In the genomic region with DNA sequence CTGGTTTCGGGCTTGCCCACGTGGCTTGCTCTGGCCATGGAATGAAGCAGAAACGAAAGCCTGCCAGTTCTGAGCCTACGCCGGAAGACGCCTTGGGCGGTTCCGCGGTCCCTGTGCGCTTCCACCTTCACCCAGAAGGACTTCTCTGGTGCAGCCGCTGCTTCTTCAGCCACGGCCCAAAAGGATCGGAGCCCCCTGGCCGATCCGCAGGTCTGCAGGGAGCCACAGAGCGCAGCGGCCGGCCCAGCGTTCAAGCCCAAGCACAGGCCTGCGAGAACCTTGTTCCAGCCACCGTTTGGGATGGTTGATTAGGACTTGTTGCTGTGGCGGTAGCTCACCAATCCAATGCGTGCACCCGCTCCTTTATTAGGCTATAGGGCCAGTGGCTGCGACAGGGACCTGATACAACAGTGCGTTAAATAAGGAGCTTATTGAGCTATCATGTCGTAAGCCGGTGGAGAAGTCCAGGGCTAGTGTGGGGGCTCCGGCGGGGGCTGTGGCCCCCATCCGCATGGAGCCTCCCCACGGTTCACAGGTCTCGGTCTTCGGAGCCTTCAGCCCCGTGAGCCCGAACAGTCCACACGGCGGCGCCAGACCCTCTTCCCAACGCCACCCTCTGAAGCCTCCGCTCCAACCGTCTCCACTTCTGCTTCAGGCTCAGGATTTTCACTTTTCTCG, we compare ENCODE assay signal across 8 cellular contexts. TPM values are rescaled to one million over a fixed set of nuclear protein-coding genes. Genes with fewer than 3 reads are reported as not detected.
A peak's percentile ranks its signal among the peaks of the same experiment; 100 is the strongest.
DNase-seq lines count a peak whose midpoint lies in the region; ATAC-seq and TF ChIP-seq lines count a peak whose summit lies in the region.

No MANE protein-coding gene starts in this region.

- CTCF ChIA-PET in CD8-positive, alpha-beta T cell (lab: Charles Lee) = interaction anchor here (0.9 to 12.6 kb wide), 7 partner anchors 9 to 124 kb away, joined by 3 to 92 read pairs (median 3); a partner anchor contains a TSS

- peak overlapping the region; percentile 82 for H3K4me3 Mint-ChIP-seq in CD8-positive, alpha-beta T cell
- peak overlapping the region; percentile 52 for H3K4me3 Mint-ChIP-seq in activated T-helper 1 cell treated with anti-CD3 and anti-CD28 coated beads, Interleukin-12 subunit alpha, Interleukin-12 subunit beta, Interleukin-2, Interleukin-4 antibody, amounts not matched to agents 30 ng/mL and 10 ng/mL and 1 ng/mL, durations not matched to agents 14 hours and 24 hours and 36 hours

- H3K4me1 Mint-ChIP-seq in CD8-positive, alpha-beta T cell (ENCODE audit: low read depth) = peaks cover 10% of the 10 kb centered on the region
- H3K4me1 Mint-ChIP-seq in activated T-helper 1 cell treated with anti-CD3 and anti-CD28 coated beads, Interleukin-12 subunit alpha, Interleukin-12 subunit beta, Interleukin-2, Interleukin-4 antibody, amounts not matched to agents 30 ng/mL and 10 ng/mL and 1 ng/mL, durations not matched to agents 14 hours and 24 hours and 36 hours (ENCODE audit: low read depth) = peaks cover 11% of the 10 kb centered on the region

- H3K4me1 ChIP-seq in CD8-positive, alpha-beta T cell (ENCODE audit: insufficient read depth, low read length) = peaks cover 10% of the 10 kb centered on the region
- no peaks in the 10 kb centered on the region for H3K4me1 ChIP-seq in cardiac muscle cell (ENCODE audit: low read depth)
- peaks cover 0 to 10% (median 8%) of the 10 kb centered on the region in 4 donors for H3K4me1 ChIP-seq in sigmoid colon

- H3K36me3 Mint-ChIP-seq in CD8-positive, alpha-beta T cell = no peaks in the 10 kb centered on the region
- H3K36me3 Mint-ChIP-seq in activated T-helper 1 cell treated with anti-CD3 and anti-CD28 coated beads, Interleukin-12 subunit alpha, Interleukin-12 subunit beta, Interleukin-2, Interleukin-4 antibody, amounts not matched to agents 30 ng/mL and 10 ng/mL and 1 ng/mL, durations not matched to agents 14 hours and 24 hours and 36 hours (ENCODE audit: low read depth) = no peaks in the 10 kb centered on the region

- H3K27ac ChIP-seq in CD8-positive, alpha-beta T cell (ENCODE audit: low read depth, low read length) = no peak overlapping the region
- H3K27ac ChIP-seq in cardiac muscle cell = no peak overlapping the region
- no peak overlapping the region for H3K27ac ChIP-seq in sigmoid colon

- H3K27me3 Mint-ChIP-seq in CD8-positive, alpha-beta T cell (ENCODE audit: low read depth) = no peaks in the 10 kb centered on the region
- H3K27me3 Mint-ChIP-seq in activated T-helper 1 cell treated with anti-CD3 and anti-CD28 coated beads, Interleukin-12 subunit alpha, Interleukin-12 subunit beta, Interleukin-2, Interleukin-4 antibody, amounts not matched to agents 30 ng/mL and 10 ng/mL and 1 ng/mL, durations not matched to agents 14 hours and 24 hours and 36 hours (ENCODE audit: insufficient read depth) = peaks cover 2% of the 10 kb centered on the region

- 13 to 17% methylated on average over 43 of the region's 43 CpGs for WGBS in sigmoid colon, 2 donors

- H3K9me3 Mint-ChIP-seq in CD8-positive, alpha-beta T cell = no peaks in the 10 kb centered on the region
- no peaks in the 10 kb centered on the region for H3K9me3 Mint-ChIP-seq in activated T-helper 1 cell treated with anti-CD3 and anti-CD28 coated beads, Interleukin-12 subunit alpha, Interleukin-12 subunit beta, Interleukin-2, Interleukin-4 antibody, amounts not matched to agents 30 ng/mL and 10 ng/mL and 1 ng/mL, durations not matched to agents 14 hours and 24 hours and 36 hours

- H3K9me3 ChIP-seq in CD8-positive, alpha-beta T cell (ENCODE audit: low read length) = no peaks in the 10 kb centered on the region
- H3K9me3 ChIP-seq in cardiac muscle cell (ENCODE audit: low read depth) (no peaks in the 10 kb centered on the region), sigmoid colon (no peaks in the 10 kb centered on the region)

- intact Hi-C loops in CD8-positive, alpha-beta T cell (cut with DNase I, micrococcal nuclease) = loop anchor here in 1 of 2 experiments (1.0 to 2.0 kb wide), 3 partner anchors 9 to 78 kb away; no protein-coding TSS in a partner anchor
- intact Hi-C loops in activated T-helper 1 cell treated with anti-CD3 and anti-CD28 coated beads, Interleukin-12 subunit alpha, Interleukin-12 subunit beta, Interleukin-2, Interleukin-4 antibody, amounts not matched to agents 30 ng/mL and 10 ng/mL and 1 ng/mL, durations not matched to agents 14 hours and 24 hours and 36 hours (cut with micrococcal nuclease) = no loop called here
- intact Hi-C loops in sigmoid colon (cut with DNase I) = no loop called here

- peak in 6 of 7 experiments; percentile 24 to 74 (median 50) for DNase-seq in CD8-positive, alpha-beta T cell
- DNase-seq in Kasumi-1 (lab: John Stamatoyannopoulos, UW) (peak; percentile 53 to 80), cardiac muscle cell (ENCODE audit: low read depth in 1 of 2, low spot score in 1 of 2) (peak; percentile 45), sigmoid colon (no peak), NCI-H187 treated with DMSO at 0.1 percent for 48 hours (lab: John Stamatoyannopoulos, UW) (no peak)
- peak; percentile 45 for DNase-seq in activated T-helper 1 cell treated with anti-CD3 and anti-CD28 coated beads, Interleukin-12 subunit alpha, Interleukin-12 subunit beta, Interleukin-2, Interleukin-4 antibody, amounts not matched to agents 30 ng/mL and 10 ng/mL and 1 ng/mL, durations not matched to agents 14 hours and 24 hours and 36 hours (ENCODE audit: low spot score)

- H3K4me3 ChIP-seq in CD8-positive, alpha-beta T cell (ENCODE audit: low read depth, low read length) = peak overlapping the region; percentile 34
- H3K4me3 ChIP-seq in cardiac muscle cell (no peak overlapping the region), sigmoid colon (peak overlapping the region in 3 of 4 donors; percentile 27 to 37 (median 28))

- H3K27me3 ChIP-seq in CD8-positive, alpha-beta T cell (ENCODE audit: insufficient read depth, low read length) = no peaks in the 10 kb centered on the region
- H3K27me3 ChIP-seq in cardiac muscle cell (peaks cover 5% of the 10 kb centered on the region), sigmoid colon (peaks cover 0 to 42% (median 10%) of the 10 kb centered on the region in 3 donors)

- no peak overlapping the region for H3K27ac Mint-ChIP-seq in CD8-positive, alpha-beta T cell
- peak overlapping the region; percentile 42 for H3K27ac Mint-ChIP-seq in activated T-helper 1 cell treated with anti-CD3 and anti-CD28 coated beads, Interleukin-12 subunit alpha, Interleukin-12 subunit beta, Interleukin-2, Interleukin-4 antibody, amounts not matched to agents 30 ng/mL and 10 ng/mL and 1 ng/mL, durations not matched to agents 14 hours and 24 hours and 36 hours

- TF ChIP-seq EP300 in sigmoid colon (IDR thresholded peaks at IDR 0.05) = no peak

- H3K36me3 ChIP-seq in CD8-positive, alpha-beta T cell (ENCODE audit: insufficient read depth, low read length) = no peaks in the 10 kb centered on the region
- H3K36me3 ChIP-seq in cardiac muscle cell (no peaks in the 10 kb centered on the region), sigmoid colon (no peaks in the 10 kb centered on the region)

- peak; percentile 79 for ATAC-seq in CD8-positive, alpha-beta T cell
- no peak for ATAC-seq in HG02623 (IDR thresholded peaks at IDR 0.05; ENCODE audit: unreplicated experiment)
- ATAC-seq in GM21390 (IDR thresholded peaks at IDR 0.05; ENCODE audit: unreplicated experiment) = no peak

- no peak for TF ChIP-seq POLR2A in sigmoid colon (IDR thresholded peaks at IDR 0.05)

- POLR2A ChIA-PET in CD8-positive, alpha-beta T cell (lab: Charles Lee) = no interaction called here

- peak; percentile 33 for TF ChIP-seq CTCF in CD8-positive, alpha-beta T cell (IDR thresholded peaks at IDR 0.05)
- TF ChIP-seq CTCF in cardiac muscle cell (IDR thresholded peaks at IDR 0.05; ENCODE audit: low read depth, low read length) (peak; percentile 57), sigmoid colon (IDR thresholded peaks at IDR 0.05) (peak in 2 of 4 experiments; percentile 30 to 51)

RNA-seq across cellular contexts. Expression of a gene that starts 10.2 kb away (rescaled TPM):
- 10 to 100 TPM in 1 of 2 experiments, 1 to 10 TPM in 1; 9.6 to 11.8 TPM for total RNA-seq in CD8-positive, alpha-beta T cell
- total RNA-seq in activated T-helper 1 cell treated with anti-CD3 and anti-CD28 coated beads, Interleukin-12 subunit alpha, Interleukin-12 subunit beta, Interleukin-2, Interleukin-4 antibody, amounts not matched to agents 30 ng/mL and 10 ng/mL and 1 ng/mL, durations not matched to agents 14 hours and 24 hours and 36 hours = 0.91 and 1.4 TPM in 2 replicates
- total RNA-seq in cardiac muscle cell (25.0 and 25.4 TPM in 2 replicates), sigmoid colon (10 to 100 TPM; 10.9 to 33.0 (median 14.9) TPM)
- polyA plus RNA-seq in cardiac muscle cell (17.2 and 23.4 TPM in 2 replicates), sigmoid colon (1 to 10 TPM in 1 of 3 donors, under 1 TPM in 2; 0.23 to 1.6 (median 0.60) TPM)

RNA-seq across cellular contexts. Expression of a gene that starts 24.8 kb away (rescaled TPM):
- total RNA-seq in CD8-positive, alpha-beta T cell = not detected
- not detected in 2 replicates for total RNA-seq in activated T-helper 1 cell treated with anti-CD3 and anti-CD28 coated beads, Interleukin-12 subunit alpha, Interleukin-12 subunit beta, Interleukin-2, Interleukin-4 antibody, amounts not matched to agents 30 ng/mL and 10 ng/mL and 1 ng/mL, durations not matched to agents 14 hours and 24 hours and 36 hours
- total RNA-seq in cardiac muscle cell (not detected in 2 replicates), sigmoid colon (not detected)
- polyA plus RNA-seq in cardiac muscle cell (not detected in 2 replicates), sigmoid colon (not detected)

RNA-seq across cellular contexts. Expression of a gene that starts 36.3 kb away (rescaled TPM):
- not detected for total RNA-seq in CD8-positive, alpha-beta T cell
- 0.36 TPM in 1 of 2 replicates, not detected in the other for total RNA-seq in activated T-helper 1 cell treated with anti-CD3 and anti-CD28 coated beads, Interleukin-12 subunit alpha, Interleukin-12 subunit beta, Interleukin-2, Interleukin-4 antibody, amounts not matched to agents 30 ng/mL and 10 ng/mL and 1 ng/mL, durations not matched to agents 14 hours and 24 hours and 36 hours
- total RNA-seq in cardiac muscle cell = not detected in 2 replicates
- 0.77 TPM in 1 of 2 replicates, not detected in the other for polyA plus RNA-seq in cardiac muscle cell
- total RNA-seq in sigmoid colon = 1 to 10 TPM in 1 of 4 donors, not detected in 3; 3.2 TPM
- 100 to 1,000 TPM in 1 of 3 donors, 10 to 100 TPM in 2; 32.6 to 185 (median 63.1) TPM for polyA plus RNA-seq in sigmoid colon

Comparison
In these comparisons a context has a peak if more than half of its experiments do, and no peak if none do; other contexts are left out.
1. DNase-seq: peak in CD8-positive, alpha-beta T cell (6 of 7), Kasumi-1 (2 of 2), activated T-helper 1 cell treated with anti-CD3 and anti-CD28 coated beads, Interleukin-12 subunit alpha, Interleukin-12 subunit beta, Interleukin-2, Interleukin-4 antibody, amounts not matched to agents 30 ng/mL and 10 ng/mL and 1 ng/mL, durations not matched to agents 14 hours and 24 hours and 36 hours (single experiment) and cardiac muscle cell (2 of 2); none in sigmoid colon (single experiment) and NCI-H187 treated with DMSO at 0.1 percent for 48 hours (single experiment).